17 cellular contexts compared by ENCODE assay signal in genomic region chr1:209633335-209633997, GRCh38. TPM values are rescaled to one million over a fixed set of nuclear protein-coding genes. Genes with fewer than 3 reads are reported as not detected.
DNase-seq lines count a peak whose midpoint lies in the region; ATAC-seq, FAIRE-seq and TF ChIP-seq lines count a peak whose summit lies in the region.
"Had no signal": no experiment of that assay in that cellular context is flagged by ENCODE, and none has a peak within 500 bp of the region (broad histone marks: within the 10 kb centered on the region; RNA-seq: fewer than 3 reads in every experiment).

No MANE protein-coding gene starts in this region.

- no peak for DNase-seq in GM12891 (ENCODE audit: insufficient read length, low spot score)
- peak; percentile 56 for DNase-seq in RKO (ENCODE audit: low spot score)
- DNase-seq in kidney tubule cell (ENCODE audit: low spot score) = peak; percentile 89
- DNase-seq in KBM-7 = no peak
- DNase-seq in NCI-H748 treated with DMSO at 0.1 percent for 48 hours (lab: John Stamatoyannopoulos, UW) = no peak
- DNase-seq: CD4-positive, alpha-beta T cell; heart right ventricle; left colon; naive thymus-derived CD4-positive, alpha-beta T cell; NCI-H2029; stimulated activated CD4-positive, alpha-beta T cell treated with anti-CD3 and anti-CD28 coated beads, Interleukin-4, amount 100 ng/mL, for 24 hours; SW 1271 had no signal

- no peak for TF ChIP-seq POLR2A in GM12891 (IDR thresholded peaks at IDR 0.05; ENCODE audit: low read depth, low read length)

- FAIRE-seq in GM12891 (lab: Jason Lieb, UNC) = no peak

- peak; percentile 70 for ATAC-seq in HG02870 (IDR thresholded peaks at IDR 0.05; ENCODE audit: unreplicated experiment)
- no peak for ATAC-seq in GM19455 (IDR thresholded peaks at IDR 0.05; ENCODE audit: unreplicated experiment)
- no peak for ATAC-seq in GM18873 (IDR thresholded peaks at IDR 0.05; ENCODE audit: low FRiP score, unreplicated experiment)
- ATAC-seq: heart right ventricle; left colon; naive thymus-derived CD4-positive, alpha-beta T cell; stimulated activated effector memory CD8-positive, alpha-beta T cell treated with anti-CD3 and anti-CD28 coated beads, Interleukin-12 subunit alpha, Interleukin-12 subunit beta, amount 100 ng/mL, for 72 hours; WTC11 had no signal

- in situ Hi-C loops in KBM-7 (cut with MboI; ENCODE audit: low pct_unique_long_range_greater_than_20kb, low sequenced_read_pairs) = no loop called here

TF ChIP-seq in GM12891, 5 proteins besides CTCF, POLR2A, EP300 and RAD21:
- TF ChIP-seq SPI1 (IDR thresholded peaks at IDR 0.05; ENCODE audit: low read depth, low read length) (peak; percentile 72), POU2F2 (IDR thresholded peaks at IDR 0.05; ENCODE audit: low read depth, low read length) (no peak)

RNA-seq across cellular contexts. Expression of gene LAMB3, which starts 18.8 kb away (rescaled TPM):
- polyA plus RNA-seq in GM12891 (2012; ENCODE audit: low read depth, missing spikeins) = 0.26 TPM

RNA-seq across cellular contexts. Expression of gene G0S2, which starts 41.7 kb away (rescaled TPM):
- polyA plus RNA-seq in GM12891 (2012; ENCODE audit: low read depth, missing spikeins) = 0.40 TPM

RNA-seq across cellular contexts. Expression of gene CAMK1G, which starts 50.0 kb away (rescaled TPM):
- 0.21 TPM for polyA plus RNA-seq in GM12891 (2012; ENCODE audit: low read depth, missing spikeins)
- polyA plus RNA-seq: heart right ventricle; naive thymus-derived CD4-positive, alpha-beta T cell had no signal

Comparison
In these comparisons a context has a peak if more than half of its experiments do, and no peak if none do; other contexts are left out.
1. DNase-seq: peak in RKO (single experiment) and kidney tubule cell (single experiment); none in GM12891 (single experiment), KBM-7 (single experiment) and NCI-H748 treated with DMSO at 0.1 percent for 48 hours (single experiment).